ENCODE assay signal across 13 cellular contexts in genomic region chr5:107213025-107213424, GRCh38.
"Had no signal": no experiment of that assay in that cellular context is flagged by ENCODE, and none has a peak within 500 bp of the region (broad histone marks: within the 10 kb centered on the region; RNA-seq: fewer than 3 reads in every experiment).

No MANE protein-coding gene starts in this region.

- H3K4me1 ChIP-seq: right lobe of liver, transverse colon had no signal

- H3K4me1 Mint-ChIP-seq: activated CD4-positive, alpha-beta T cell treated with anti-CD3 and anti-CD28 coated beads, Interleukin-2, amount 10 ng/mL, durations not matched to agents 24 days and 14 days; activated naive CD4-positive, alpha-beta T cell treated with anti-CD3 and anti-CD28 coated beads, Interleukin-2, amount 10 ng/mL, durations not matched to agents 7 days and 5 days; activated T-helper 17 cell treated with anti-CD3 and anti-CD28 coated beads, Interleukin-2, amount 50 U/mL, for 72 hours; naive thymus-derived CD4-positive, alpha-beta T cell; stimulated activated memory B cell treated with anti-CD40 and anti-IgM and Interleukin-4, amounts not matched to agents 10 μg/mL and 1 μg/mL and 100 μg/mL, for 72 hours had no signal

- H3K27me3 ChIP-seq: esophagus squamous epithelium, neutrophil, right lobe of liver, transverse colon had no signal

- H3K4me3 Mint-ChIP-seq: activated CD4-positive, alpha-beta T cell treated with anti-CD3 and anti-CD28 coated beads, Interleukin-2, amount 10 ng/mL, durations not matched to agents 24 days and 14 days; activated naive CD4-positive, alpha-beta T cell treated with anti-CD3 and anti-CD28 coated beads, Interleukin-2, amount 10 ng/mL, durations not matched to agents 7 days and 5 days; activated T-helper 17 cell treated with anti-CD3 and anti-CD28 coated beads, Interleukin-2, amount 50 U/mL, for 72 hours; naive thymus-derived CD4-positive, alpha-beta T cell; stimulated activated memory B cell treated with anti-CD40 and anti-IgM and Interleukin-4, amounts not matched to agents 10 μg/mL and 1 μg/mL and 100 μg/mL, for 72 hours had no signal

- H3K9me3 ChIP-seq: esophagus squamous epithelium, neutrophil, right lobe of liver, transverse colon had no signal

- H3K27ac ChIP-seq: esophagus squamous epithelium, neutrophil, right lobe of liver, transverse colon had no signal

- H3K27ac Mint-ChIP-seq: activated CD4-positive, alpha-beta T cell treated with anti-CD3 and anti-CD28 coated beads, Interleukin-2, amount 10 ng/mL, durations not matched to agents 24 days and 14 days; activated naive CD4-positive, alpha-beta T cell treated with anti-CD3 and anti-CD28 coated beads, Interleukin-2, amount 10 ng/mL, durations not matched to agents 7 days and 5 days; activated T-helper 17 cell treated with anti-CD3 and anti-CD28 coated beads, Interleukin-2, amount 50 U/mL, for 72 hours; naive thymus-derived CD4-positive, alpha-beta T cell; stimulated activated memory B cell treated with anti-CD40 and anti-IgM and Interleukin-4, amounts not matched to agents 10 μg/mL and 1 μg/mL and 100 μg/mL, for 72 hours had no signal

- H3K4me3 ChIP-seq: esophagus squamous epithelium, right lobe of liver, transverse colon had no signal

- H3K9me3 Mint-ChIP-seq: activated CD4-positive, alpha-beta T cell treated with anti-CD3 and anti-CD28 coated beads, Interleukin-2, amount 10 ng/mL, durations not matched to agents 24 days and 14 days; activated naive CD4-positive, alpha-beta T cell treated with anti-CD3 and anti-CD28 coated beads, Interleukin-2, amount 10 ng/mL, durations not matched to agents 7 days and 5 days; activated T-helper 17 cell treated with anti-CD3 and anti-CD28 coated beads, Interleukin-2, amount 50 U/mL, for 72 hours; stimulated activated memory B cell treated with anti-CD40 and anti-IgM and Interleukin-4, amounts not matched to agents 10 μg/mL and 1 μg/mL and 100 μg/mL, for 72 hours had no signal

- H3K36me3 ChIP-seq: esophagus squamous epithelium, neutrophil, right lobe of liver, transverse colon had no signal

- ATAC-seq: activated T-helper 17 cell treated with anti-CD3 and anti-CD28 coated beads, Interleukin-2, amount 50 U/mL, for 72 hours; naive thymus-derived CD4-positive, alpha-beta T cell; right lobe of liver; stimulated activated memory B cell treated with anti-CD40 and anti-IgM and Interleukin-4, amounts not matched to agents 10 μg/mL and 1 μg/mL and 100 μg/mL, for 72 hours had no signal

- DNase-seq: activated CD4-positive, alpha-beta T cell treated with anti-CD3 and anti-CD28 coated beads, Interleukin-2, amount 10 ng/mL, durations not matched to agents 24 days and 14 days; activated naive CD4-positive, alpha-beta T cell treated with anti-CD3 and anti-CD28 coated beads, Interleukin-2, amount 10 ng/mL, durations not matched to agents 7 days and 5 days; esophagus squamous epithelium; foreskin melanocyte; head of caudate nucleus; naive thymus-derived CD4-positive, alpha-beta T cell; posterior cingulate gyrus; right lobe of liver; stimulated activated CD4-positive, alpha-beta T cell treated with anti-CD3 and anti-CD28 coated beads, Interleukin-1b, Interleukin-23, amount 100 ng/mL, for 48 hours; transverse colon had no signal

- H3K36me3 Mint-ChIP-seq: activated naive CD4-positive, alpha-beta T cell treated with anti-CD3 and anti-CD28 coated beads, Interleukin-2, amount 10 ng/mL, durations not matched to agents 7 days and 5 days; naive thymus-derived CD4-positive, alpha-beta T cell; stimulated activated memory B cell treated with anti-CD40 and anti-IgM and Interleukin-4, amounts not matched to agents 10 μg/mL and 1 μg/mL and 100 μg/mL, for 72 hours had no signal

- H3K27me3 Mint-ChIP-seq: activated CD4-positive, alpha-beta T cell treated with anti-CD3 and anti-CD28 coated beads, Interleukin-2, amount 10 ng/mL, durations not matched to agents 24 days and 14 days; activated naive CD4-positive, alpha-beta T cell treated with anti-CD3 and anti-CD28 coated beads, Interleukin-2, amount 10 ng/mL, durations not matched to agents 7 days and 5 days; activated T-helper 17 cell treated with anti-CD3 and anti-CD28 coated beads, Interleukin-2, amount 50 U/mL, for 72 hours; stimulated activated memory B cell treated with anti-CD40 and anti-IgM and Interleukin-4, amounts not matched to agents 10 μg/mL and 1 μg/mL and 100 μg/mL, for 72 hours had no signal
